In the genomic region with DNA sequence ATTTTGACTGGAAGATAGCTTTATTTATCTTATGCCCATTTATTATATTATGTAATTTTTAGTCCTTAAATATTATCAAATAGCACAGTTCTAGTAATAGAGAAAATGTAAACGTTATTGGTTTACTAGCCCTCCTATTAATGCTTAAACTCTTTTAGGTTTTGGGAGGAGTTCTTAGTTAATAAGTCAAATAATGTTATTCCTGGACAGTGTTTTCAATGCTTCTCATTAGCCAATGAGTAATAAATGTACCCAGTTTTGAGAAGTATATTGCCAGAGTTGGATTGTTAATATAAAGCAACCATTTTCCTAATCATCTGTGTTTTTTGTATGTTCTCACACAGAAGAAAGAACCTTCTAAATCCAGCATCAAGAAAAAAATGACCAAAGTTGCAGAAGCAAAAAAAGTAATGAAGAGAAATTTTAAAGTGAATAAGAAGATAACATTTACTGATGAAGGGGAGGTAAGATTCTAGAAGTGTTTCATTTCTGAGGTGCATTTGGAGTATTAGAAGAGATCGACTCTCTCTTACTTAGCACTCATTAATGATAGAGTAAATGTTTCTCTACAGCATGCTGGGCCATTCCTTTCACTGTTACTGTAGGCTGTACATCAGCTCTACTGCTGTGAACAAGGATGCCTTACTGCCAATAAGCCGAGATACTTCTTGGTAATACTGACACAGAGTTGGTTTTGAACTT, we compare ENCODE assay signal across 18 cellular contexts.
DNase-seq lines count a peak whose midpoint lies in the region; ATAC-seq and TF ChIP-seq lines count a peak whose summit lies in the region.
"Had no signal": no experiment of that assay in that cellular context is flagged by ENCODE, and none has a peak within 500 bp of the region (broad histone marks: within the 10 kb centered on the region; RNA-seq: fewer than 3 reads in every experiment).

No MANE protein-coding gene starts in this region.

- no peaks in the 10 kb centered on the region for H3K36me3 ChIP-seq in brain microvascular endothelial cell (replicated peaks)

- H3K4me3 Mint-ChIP-seq in nephron = peak overlapping the region; percentile 55 to 68 (median 64)
- H3K4me3 Mint-ChIP-seq: CD4-positive, alpha-beta T cell; H9 had no signal

- no peaks in the 10 kb centered on the region for H3K27me3 Mint-ChIP-seq in nephron (ENCODE audit: low read depth)
- H3K27me3 Mint-ChIP-seq: CD4-positive, alpha-beta T cell had no signal

- H3K4me1 Mint-ChIP-seq in nephron = peaks cover 5% of the 10 kb centered on the region

- no peaks in the 10 kb centered on the region for H3K9me3 Mint-ChIP-seq in nephron
- H3K9me3 Mint-ChIP-seq: CD4-positive, alpha-beta T cell; H9 had no signal

- peaks cover 22% of the 10 kb centered on the region for H3K36me3 Mint-ChIP-seq in nephron (ENCODE audit: low read depth)

- DNase-seq in brain microvascular endothelial cell = no peak
- DNase-seq in NCI-H524 (lab: John Stamatoyannopoulos, UW) = no peak
- no peak for DNase-seq in NCI-H2029 (lab: John Stamatoyannopoulos, UW)
- DNase-seq in DMS153 (lab: John Stamatoyannopoulos, UW) = no peak
- DNase-seq: BE2C; CD4-positive, alpha-beta T cell; H9; NCI-H187; NCI-H2227 treated with DMSO at 0.1 percent for 48 hours; NCI-H510A treated with DMSO at 0.1 percent for 48 hours; NCI-H82; PC-9 had no signal

- no peaks in the 10 kb centered on the region for H3K27me3 ChIP-seq in brain microvascular endothelial cell (replicated peaks)
- H3K27me3 ChIP-seq: BE2C had no signal

- peak; percentile 54 for ATAC-seq in GM18861 (IDR thresholded peaks at IDR 0.05; ENCODE audit: unreplicated experiment)
- peak; percentile 36 for ATAC-seq in GM21423 (IDR thresholded peaks at IDR 0.05; ENCODE audit: unreplicated experiment)
- peak; percentile 48 for ATAC-seq in HG03571 (IDR thresholded peaks at IDR 0.05; ENCODE audit: unreplicated experiment)
- ATAC-seq: HepG2 had no signal

- no peak overlapping the region for H3K27ac ChIP-seq in brain microvascular endothelial cell
- H3K27ac ChIP-seq: PC-9, RWPE1 had no signal

- TF ChIP-seq CTCF in nephron (IDR thresholded peaks at IDR 0.05; ENCODE audit: unreplicated experiment in 3 of 3) (no peak), brain microvascular endothelial cell (IDR thresholded peaks at IDR 0.05; ENCODE audit: low read depth, low read length, missing control alignments) (no peak)

- in situ Hi-C loops in brain microvascular endothelial cell (cut with HindIII; ENCODE audit: low pct_ligation_motif_present, low sequenced_read_pairs) = no loop called here

- H3K27ac Mint-ChIP-seq in nephron = peak overlapping the region; percentile 20 to 69 (median 22)
- H3K27ac Mint-ChIP-seq: CD4-positive, alpha-beta T cell; H9 had no signal

- H3K4me3 ChIP-seq in brain microvascular endothelial cell (ENCODE audit: low read depth, low read length) = no peak overlapping the region
- H3K4me3 ChIP-seq: PC-9 had no signal
